21 cellular contexts compared by ENCODE assay signal in the genomic region with DNA sequence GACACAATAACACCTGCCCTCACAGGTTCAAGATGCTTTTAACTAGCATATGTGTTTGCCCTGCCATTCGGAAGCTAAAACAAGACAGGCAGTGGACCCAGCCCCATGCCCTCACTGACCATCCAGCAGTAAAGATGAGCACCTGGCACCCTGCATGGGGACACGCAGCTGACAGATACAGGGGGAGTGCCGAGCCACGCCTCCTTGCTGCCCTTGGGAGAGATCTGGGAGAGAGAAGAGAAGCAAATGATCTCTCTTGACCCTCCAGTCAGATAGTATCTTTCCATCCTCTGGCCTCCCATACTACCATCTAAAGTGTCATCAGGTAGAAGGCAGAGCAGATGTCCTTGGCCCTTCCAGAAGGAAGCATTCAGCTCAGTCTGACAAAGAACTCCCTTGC. TPM values are rescaled to one million over a fixed set of nuclear protein-coding genes. Genes with fewer than 3 reads are reported as not detected.
"Had no signal": no experiment of that assay in that cellular context is flagged by ENCODE, and none has a peak within 500 bp of the region (broad histone marks: within the 10 kb centered on the region; RNA-seq: fewer than 3 reads in every experiment).

No MANE protein-coding gene starts in this region.

- H3K4me1 ChIP-seq: pancreas, prostate gland, right lobe of liver had no signal

- H3K4me3 ChIP-seq: dorsolateral prefrontal cortex, neural progenitor cell, pancreas, prostate gland, right lobe of liver had no signal

- H2AFZ ChIP-seq: neural progenitor cell had no signal

- H3K9me3 ChIP-seq: pancreas, prostate gland, right lobe of liver had no signal

- H3K4me1 Mint-ChIP-seq: stimulated activated effector memory CD8-positive, alpha-beta T cell treated with anti-CD3 and anti-CD28 coated beads, Interleukin-12 subunit alpha, Interleukin-12 subunit beta, amount 100 ng/mL, for 72 hours had no signal

- H3K36me3 Mint-ChIP-seq: mesothelial cell of epicardium; natural killer cell treated with Interleukin-12 subunit alpha and Interleukin-12 subunit beta and Interleukin-15 and Interleukin-18, amount 100 ng/mL, for 72 hours; neural progenitor cell; stimulated activated effector memory CD8-positive, alpha-beta T cell treated with anti-CD3 and anti-CD28 coated beads, Interleukin-12 subunit alpha, Interleukin-12 subunit beta, amount 100 ng/mL, for 72 hours; type B pancreatic cell had no signal

- DNase-seq: cortex of kidney; dorsolateral prefrontal cortex; effector CD8-positive, alpha-beta T cell; foreskin melanocyte; head of caudate nucleus; hippocampal formation; kidney glomerular epithelial cell; mammary epithelial cell; occipital lobe; pancreas; right lobe of liver; stimulated activated CD4-positive, alpha-beta T cell treated with anti-CD3 and anti-CD28 coated beads, Interleukin-4, amount 100 ng/mL, for 1 hour; stimulated activated CD8-positive, alpha-beta memory T cell treated with anti-CD3 and anti-CD28 coated beads, Interleukin-4, amount 100 ng/mL, for 48 hours had no signal

- H3K27ac Mint-ChIP-seq: mesothelial cell of epicardium; natural killer cell treated with Interleukin-12 subunit alpha and Interleukin-12 subunit beta and Interleukin-15 and Interleukin-18, amount 100 ng/mL, for 72 hours; neural progenitor cell; stimulated activated effector memory CD8-positive, alpha-beta T cell treated with anti-CD3 and anti-CD28 coated beads, Interleukin-12 subunit alpha, Interleukin-12 subunit beta, amount 100 ng/mL, for 72 hours; stimulated activated naive CD8-positive, alpha-beta T cell treated with anti-CD3 and anti-CD28 coated beads, Interleukin-15, Interleukin-2, amounts not matched to agents 100 ng/mL and 50 ng/mL, for 24 hours; type B pancreatic cell had no signal

- H3K4me3 Mint-ChIP-seq: mesothelial cell of epicardium; natural killer cell treated with Interleukin-12 subunit alpha and Interleukin-12 subunit beta and Interleukin-15 and Interleukin-18, amount 100 ng/mL, for 72 hours; neural progenitor cell; stimulated activated effector memory CD8-positive, alpha-beta T cell treated with anti-CD3 and anti-CD28 coated beads, Interleukin-12 subunit alpha, Interleukin-12 subunit beta, amount 100 ng/mL, for 72 hours; stimulated activated naive CD8-positive, alpha-beta T cell treated with anti-CD3 and anti-CD28 coated beads, Interleukin-15, Interleukin-2, amounts not matched to agents 100 ng/mL and 50 ng/mL, for 24 hours; type B pancreatic cell had no signal

- H3K27ac ChIP-seq: dorsolateral prefrontal cortex, neural progenitor cell, pancreas, prostate gland, right lobe of liver had no signal

- H3K4me2 ChIP-seq: neural progenitor cell had no signal

- H3K9me3 Mint-ChIP-seq: mesothelial cell of epicardium, type B pancreatic cell had no signal

- H3K9ac ChIP-seq: neural progenitor cell had no signal

- H3K27me3 ChIP-seq: neural progenitor cell, right lobe of liver had no signal

- ATAC-seq: natural killer cell treated with Interleukin-12 subunit alpha and Interleukin-12 subunit beta and Interleukin-15 and Interleukin-18, amount 100 ng/mL, for 72 hours; pancreas; right lobe of liver; stimulated activated effector memory CD8-positive, alpha-beta T cell treated with anti-CD3 and anti-CD28 coated beads, Interleukin-12 subunit alpha, Interleukin-12 subunit beta, amount 100 ng/mL, for 72 hours had no signal

- H3K36me3 ChIP-seq: neural progenitor cell, pancreas, prostate gland, right lobe of liver had no signal

- H3K27me3 Mint-ChIP-seq: natural killer cell treated with Interleukin-12 subunit alpha and Interleukin-12 subunit beta and Interleukin-15 and Interleukin-18, amount 100 ng/mL, for 72 hours had no signal

RNA-seq across cellular contexts. Expression of a gene that starts 40.6 kb away (rescaled TPM):
- total RNA-seq: mammary epithelial cell; natural killer cell treated with Interleukin-12 subunit alpha and Interleukin-12 subunit beta and Interleukin-15 and Interleukin-18, amount 100 ng/mL, for 72 hours; renal cortical epithelial cell had no signal
- polyA plus RNA-seq: mammary epithelial cell had no signal
